In genomic region chr7:137245186-137245585, GRCh38 we compare ENCODE assay signal across 1 cellular context.
TF ChIP-seq lines count a peak whose summit lies in the region.

No MANE protein-coding gene starts in this region.

TF ChIP-seq in GM23338, 12 proteins besides CTCF, POLR2A, EP300 and RAD21 (continued from another document):
- TF ChIP-seq, protein P1, sequence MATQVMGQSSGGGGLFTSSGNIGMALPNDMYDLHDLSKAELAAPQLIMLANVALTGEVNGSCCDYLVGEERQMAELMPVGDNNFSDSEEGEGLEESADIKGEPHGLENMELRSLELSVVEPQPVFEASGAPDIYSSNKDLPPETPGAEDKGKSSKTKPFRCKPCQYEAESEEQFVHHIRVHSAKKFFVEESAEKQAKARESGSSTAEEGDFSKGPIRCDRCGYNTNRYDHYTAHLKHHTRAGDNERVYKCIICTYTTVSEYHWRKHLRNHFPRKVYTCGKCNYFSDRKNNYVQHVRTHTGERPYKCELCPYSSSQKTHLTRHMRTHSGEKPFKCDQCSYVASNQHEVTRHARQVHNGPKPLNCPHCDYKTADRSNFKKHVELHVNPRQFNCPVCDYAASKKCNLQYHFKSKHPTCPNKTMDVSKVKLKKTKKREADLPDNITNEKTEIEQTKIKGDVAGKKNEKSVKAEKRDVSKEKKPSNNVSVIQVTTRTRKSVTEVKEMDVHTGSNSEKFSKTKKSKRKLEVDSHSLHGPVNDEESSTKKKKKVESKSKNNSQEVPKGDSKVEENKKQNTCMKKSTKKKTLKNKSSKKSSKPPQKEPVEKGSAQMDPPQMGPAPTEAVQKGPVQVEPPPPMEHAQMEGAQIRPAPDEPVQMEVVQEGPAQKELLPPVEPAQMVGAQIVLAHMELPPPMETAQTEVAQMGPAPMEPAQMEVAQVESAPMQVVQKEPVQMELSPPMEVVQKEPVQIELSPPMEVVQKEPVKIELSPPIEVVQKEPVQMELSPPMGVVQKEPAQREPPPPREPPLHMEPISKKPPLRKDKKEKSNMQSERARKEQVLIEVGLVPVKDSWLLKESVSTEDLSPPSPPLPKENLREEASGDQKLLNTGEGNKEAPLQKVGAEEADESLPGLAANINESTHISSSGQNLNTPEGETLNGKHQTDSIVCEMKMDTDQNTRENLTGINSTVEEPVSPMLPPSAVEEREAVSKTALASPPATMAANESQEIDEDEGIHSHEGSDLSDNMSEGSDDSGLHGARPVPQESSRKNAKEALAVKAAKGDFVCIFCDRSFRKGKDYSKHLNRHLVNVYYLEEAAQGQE (IDR thresholded peaks at IDR 0.05; ENCODE audit: unreplicated experiment), result no peak
